In genomic region chr9:73474625-73475024, GRCh38 we compare ENCODE assay signal across 29 cellular contexts.
"Had no signal": no experiment of that assay in that cellular context is flagged by ENCODE, and none has a peak within 500 bp of the region (broad histone marks: within the 10 kb centered on the region; RNA-seq: fewer than 3 reads in every experiment).

No MANE protein-coding gene starts in this region.

- H3K27ac ChIP-seq: neural progenitor cell, ovary, prostate gland, skin epidermis, stomach, testis, thyroid gland, transverse colon, upper lobe of left lung had no signal

- H3K9me3 ChIP-seq: ovary, prostate gland, testis, thyroid gland, transverse colon had no signal

- H3K9ac ChIP-seq: neural progenitor cell had no signal

- ATAC-seq: left cardiac atrium; left lobe of liver; natural killer cell; sciatic nerve; stimulated activated naive B cell treated with anti-CD40 and anti-IgM and Interleukin-4, amounts not matched to agents 10 μg/mL and 1 μg/mL and 100 μg/mL, for 72 hours; stimulated activated naive CD8-positive, alpha-beta T cell treated with anti-CD3 and anti-CD28 coated beads, Interleukin-15, Interleukin-2, amounts not matched to agents 100 U/mL and 50 U/mL, for 24 hours had no signal

- H3K36me3 Mint-ChIP-seq: mesothelial cell of epicardium; naive B cell; neural progenitor cell; stimulated activated naive B cell treated with anti-CD40 and anti-IgM and Interleukin-4, amounts not matched to agents 10 μg/mL and 1 μg/mL and 100 μg/mL, for 72 hours had no signal

- H2AFZ ChIP-seq: neural progenitor cell had no signal

- H3K4me3 Mint-ChIP-seq: mesothelial cell of epicardium; natural killer cell; nephron progenitor cell; neural progenitor cell; stimulated activated naive B cell treated with anti-CD40 and anti-IgM and Interleukin-4, amounts not matched to agents 10 μg/mL and 1 μg/mL and 100 μg/mL, for 72 hours had no signal

- H3K27ac Mint-ChIP-seq: mesothelial cell of epicardium; natural killer cell; nephron progenitor cell; neural progenitor cell; stimulated activated naive B cell treated with anti-CD40 and anti-IgM and Interleukin-4, amounts not matched to agents 10 μg/mL and 1 μg/mL and 100 μg/mL, for 72 hours had no signal

- H3K9me3 Mint-ChIP-seq: stimulated activated naive B cell treated with anti-CD40 and anti-IgM and Interleukin-4, amounts not matched to agents 10 μg/mL and 1 μg/mL and 100 μg/mL, for 72 hours had no signal

- H3K4me1 ChIP-seq: neural progenitor cell, prostate gland, stomach, testis, thyroid gland, transverse colon, upper lobe of left lung had no signal

- H3K4me2 ChIP-seq: neural progenitor cell had no signal

- DNase-seq: head of caudate nucleus; hypothalamus; islet precursor cell; kidney glomerular epithelial cell; left cardiac atrium; mesendoderm; naive B cell; natural killer cell; nephron progenitor cell; retina; stimulated activated CD4-positive, alpha-beta T cell treated with anti-CD3 and anti-CD28 coated beads, Interleukin-12 subunit alpha, Interleukin-12 subunit beta, amount 100 ng/mL, for 4 hours; stimulated activated CD4-positive, alpha-beta T cell treated with anti-CD3 and anti-CD28 coated beads, Interleukin-15, amount 100 ng/mL, for 24 hours; stimulated activated CD4-positive, alpha-beta T cell treated with anti-CD3 and anti-CD28 coated beads, Interleukin-2, amount 100 ng/mL, for 24 hours; stimulated activated CD4-positive, alpha-beta T cell treated with anti-CD3 and anti-CD28 coated beads, Interleukin-4, amount 100 ng/mL, for 1 hour; stimulated activated naive B cell treated with anti-CD40 and anti-IgM and Interleukin-4, amounts not matched to agents 10 μg/mL and 1 μg/mL and 100 μg/mL, for 72 hours; stimulated activated naive CD8-positive, alpha-beta T cell treated with anti-CD3 and anti-CD28 coated beads, Interleukin-15, Interleukin-2, amounts not matched to agents 100 U/mL and 50 U/mL, for 24 hours; stomach; testis; thyroid gland; transverse colon had no signal

- H3K4me3 ChIP-seq: lung, neural progenitor cell, ovary, prostate gland, skin epidermis, stomach, testis, thyroid gland, transverse colon, upper lobe of left lung had no signal

- H3K36me3 ChIP-seq: ovary, prostate gland, stomach, thyroid gland, transverse colon, upper lobe of left lung had no signal

- H3K27me3 Mint-ChIP-seq: naive B cell; stimulated activated naive B cell treated with anti-CD40 and anti-IgM and Interleukin-4, amounts not matched to agents 10 μg/mL and 1 μg/mL and 100 μg/mL, for 72 hours had no signal

- H3K27me3 ChIP-seq: neural progenitor cell, ovary, stomach, testis, thyroid gland, transverse colon, upper lobe of left lung had no signal

- H3K4me1 Mint-ChIP-seq: naive B cell; natural killer cell; neural progenitor cell; stimulated activated naive B cell treated with anti-CD40 and anti-IgM and Interleukin-4, amounts not matched to agents 10 μg/mL and 1 μg/mL and 100 μg/mL, for 72 hours had no signal
